15 cellular contexts compared by ENCODE assay signal in genomic region chr5:9538504-9538903, GRCh38. TPM values are rescaled to one million over a fixed set of nuclear protein-coding genes. Genes with fewer than 3 reads are reported as not detected.
"Had no signal": no experiment of that assay in that cellular context is flagged by ENCODE, and none has a peak within 500 bp of the region (broad histone marks: within the 10 kb centered on the region; RNA-seq: fewer than 3 reads in every experiment).

No MANE protein-coding gene starts in this region.

- H3K4me1 ChIP-seq: lower lobe of right lung had no signal

- H3K36me3 ChIP-seq: brain microvascular endothelial cell, heart left ventricle, lower lobe of right lung had no signal

- H3K9me3 ChIP-seq: heart left ventricle, lower lobe of right lung had no signal

- ATAC-seq: activated T-helper 17 cell treated with anti-CD3 and anti-CD28 coated beads, Interleukin-2, amount 50 U/mL, for 72 hours; effector memory CD8-positive, alpha-beta T cell; heart left ventricle; left cardiac atrium; lower lobe of right lung; sciatic nerve; stimulated activated naive CD8-positive, alpha-beta T cell treated with anti-CD3 and anti-CD28 coated beads, Interleukin-15, amount 100 ng/mL, for 72 hours had no signal

- H3K27ac ChIP-seq: brain microvascular endothelial cell, lower lobe of right lung had no signal

- H3K27me3 ChIP-seq: brain microvascular endothelial cell had no signal

- DNase-seq: activated B cell treated with CpG ODN at 0.5 μM for 24 hours; activated CD4-positive, alpha-beta T cell treated with anti-CD3 and anti-CD28 coated beads, Interleukin-2, amount 10 ng/mL, durations not matched to agents 7 days and 5 days; activated naive CD4-positive, alpha-beta T cell treated with Interleukin-2 at 50 U/mL for 16 hours; anterior cingulate cortex; brain microvascular endothelial cell; dermis blood vessel endothelial cell; effector memory CD8-positive, alpha-beta T cell; heart left ventricle; immature natural killer cell; left cardiac atrium; lower lobe of right lung; stimulated activated naive CD8-positive, alpha-beta T cell treated with anti-CD3 and anti-CD28 coated beads, Interleukin-15, amount 100 ng/mL, for 72 hours had no signal

- H3K4me3 ChIP-seq: heart left ventricle, lower lobe of right lung had no signal

RNA-seq across cellular contexts. Expression of gene SEMA5A, which starts 7.4 kb away (rescaled TPM):
- total RNA-seq: activated B cell treated with CpG ODN at 0.5 μM for 24 hours; activated CD8-positive, alpha-beta memory T cell treated with anti-CD3 and anti-CD28 coated beads for 36 hours; activated T-helper 17 cell treated with anti-CD3 and anti-CD28 coated beads, Interleukin-2, amount 50 U/mL, for 72 hours had no signal
